ENCODE assay signal across 9 cellular contexts in the genomic region with DNA sequence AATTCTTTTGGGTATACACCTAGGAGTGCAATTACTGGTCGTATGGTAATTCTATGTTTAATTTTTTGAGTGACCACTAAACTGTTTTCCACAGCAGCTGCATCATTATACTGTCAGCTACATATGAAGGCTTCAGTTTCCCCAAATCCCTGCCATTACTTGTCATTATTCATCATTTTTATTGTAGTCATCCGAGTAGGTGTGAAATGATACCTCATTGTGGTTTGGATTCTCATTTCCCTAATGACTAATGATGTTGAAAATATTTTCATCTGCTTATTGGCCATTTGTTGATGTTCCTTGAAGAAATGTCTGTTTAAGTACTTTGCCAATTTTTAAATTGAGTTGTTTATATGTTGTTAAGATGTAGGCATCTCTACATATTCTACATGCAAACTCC.
"Had no signal": no experiment of that assay in that cellular context is flagged by ENCODE, and none has a peak within 500 bp of the region (broad histone marks: within the 10 kb centered on the region; RNA-seq: fewer than 3 reads in every experiment).

No MANE protein-coding gene starts in this region.

- H3K27ac ChIP-seq: HL-60 had no signal

- H3K4me3 ChIP-seq: GM23338 had no signal

- DNase-seq: H9, HCEC 1CT, HFFc6, KBM-7 had no signal

- FAIRE-seq: H1, H54, HepG2 had no signal

- ATAC-seq: GM23338, HepG2 had no signal
